In genomic region chrX:39819921-39820849, GRCh38 we compare ENCODE assay signal across 9 cellular contexts.
DNase-seq lines count a peak whose midpoint lies in the region; ATAC-seq and TF ChIP-seq lines count a peak whose summit lies in the region.
"Had no signal": no experiment of that assay in that cellular context is flagged by ENCODE, and none has a peak within 500 bp of the region (broad histone marks: within the 10 kb centered on the region; RNA-seq: fewer than 3 reads in every experiment).

No MANE protein-coding gene starts in this region.

- 15% methylated on average over 30 of the region's 34 CpGs for WGBS in smooth muscle cell (ENCODE audit: low lambda C conversion rate)

- no peaks in the 10 kb centered on the region for H4K20me1 ChIP-seq in smooth muscle cell (ENCODE audit: low read depth)

- peaks cover 32% of the 10 kb centered on the region for H3K4me1 Mint-ChIP-seq in T-helper 1 cell treated with Interleukin-12 subunit alpha and Interleukin-12 subunit beta and Interleukin-4 antibody, amounts not matched to agents 30 μg/mL and 1 μg/mL, for 36 hours (ENCODE audit: low read depth)

- no peaks in the 10 kb centered on the region for H3K9me3 ChIP-seq in WERI-Rb-1 (ENCODE audit: severe bottlenecking)
- H3K9me3 ChIP-seq in smooth muscle cell (replicated peaks; ENCODE audit: low read depth) = no peaks in the 10 kb centered on the region

- no peaks in the 10 kb centered on the region for H3K79me2 ChIP-seq in smooth muscle cell (ENCODE audit: low read depth)

- no peaks in the 10 kb centered on the region for H3K27me3 ChIP-seq in WERI-Rb-1 (ENCODE audit: insufficient read depth, low read depth, severe bottlenecking)
- no peaks in the 10 kb centered on the region for H3K27me3 ChIP-seq in smooth muscle cell (ENCODE audit: low read depth)

- no peak overlapping the region for H3K9ac ChIP-seq in smooth muscle cell (ENCODE audit: low read depth)

- H3K4me3 Mint-ChIP-seq in T-helper 1 cell treated with Interleukin-12 subunit alpha and Interleukin-12 subunit beta and Interleukin-4 antibody, amounts not matched to agents 30 μg/mL and 1 μg/mL, for 36 hours = peak overlapping the region; percentile 48

- peaks cover 20% of the 10 kb centered on the region for H3F3A ChIP-seq in smooth muscle cell (ENCODE audit: low read depth)

- no peak overlapping the region for H3K27ac Mint-ChIP-seq in T-helper 1 cell treated with Interleukin-12 subunit alpha and Interleukin-12 subunit beta and Interleukin-4 antibody, amounts not matched to agents 30 μg/mL and 1 μg/mL, for 36 hours
- H3K27ac Mint-ChIP-seq: IgD-negative memory B cell had no signal

- H3K27ac ChIP-seq in WERI-Rb-1 = peak overlapping the region; percentile 97
- peak overlapping the region; percentile 68 for H3K27ac ChIP-seq in smooth muscle cell (ENCODE audit: low read depth)

- H3K36me3 Mint-ChIP-seq in T-helper 1 cell treated with Interleukin-12 subunit alpha and Interleukin-12 subunit beta and Interleukin-4 antibody, amounts not matched to agents 30 μg/mL and 1 μg/mL, for 36 hours (ENCODE audit: low read depth) = peaks cover 4% of the 10 kb centered on the region
- H3K36me3 Mint-ChIP-seq: IgD-negative memory B cell had no signal

- ATAC-seq in left ventricle myocardium superior (peak; percentile 48), HG02642 (IDR thresholded peaks at IDR 0.05; ENCODE audit: poor library complexity, unreplicated experiment) (no peak), GM19467 (IDR thresholded peaks at IDR 0.05; ENCODE audit: unreplicated experiment) (no peak)

- H2AFZ ChIP-seq in smooth muscle cell (ENCODE audit: low read depth) = peak overlapping the region; percentile 87

- H3K27me3 Mint-ChIP-seq in T-helper 1 cell treated with Interleukin-12 subunit alpha and Interleukin-12 subunit beta and Interleukin-4 antibody, amounts not matched to agents 30 μg/mL and 1 μg/mL, for 36 hours (ENCODE audit: low read depth) = no peaks in the 10 kb centered on the region

- H3K4me3 ChIP-seq in WERI-Rb-1 (ENCODE audit: low read depth, low read length) (peak overlapping the region; percentile 67), smooth muscle cell (peak overlapping the region; percentile 55)

- H3K9me3 Mint-ChIP-seq in T-helper 1 cell treated with Interleukin-12 subunit alpha and Interleukin-12 subunit beta and Interleukin-4 antibody, amounts not matched to agents 30 μg/mL and 1 μg/mL, for 36 hours = no peaks in the 10 kb centered on the region

- H3K4me2 ChIP-seq in smooth muscle cell = peak overlapping the region; percentile 93

- DNase-seq in T-helper 1 cell (no peak), WERI-Rb-1 (peak; percentile 71), left ventricle myocardium superior (peak; percentile 36), smooth muscle cell (lab: John Stamatoyannopoulos, UW; ENCODE audit: unreplicated experiment) (peak; percentile 34), AG20443 (ENCODE audit: low spot score) (no peak)

- intact Hi-C loops in left ventricle myocardium superior (cut with micrococcal nuclease) = no loop called here

- no peak for TF ChIP-seq CTCF in WERI-Rb-1 (IDR thresholded peaks at IDR 0.05; ENCODE audit: low read depth, low read length)
- TF ChIP-seq CTCF in smooth muscle cell (IDR thresholded peaks at IDR 0.05; ENCODE audit: borderline replicate concordance, insufficient read depth, poor library complexity, severe bottlenecking) = no peak

- H3K4me1 ChIP-seq in smooth muscle cell (ENCODE audit: low read depth) = peaks cover 48% of the 10 kb centered on the region

- no peaks in the 10 kb centered on the region for H3K36me3 ChIP-seq in WERI-Rb-1
- H3K36me3 ChIP-seq in smooth muscle cell (ENCODE audit: low read depth) = no peaks in the 10 kb centered on the region

Comparison
In these comparisons a context has a peak if more than half of its experiments do, and no peak if none do; other contexts are left out.
1. DNase-seq: peak in WERI-Rb-1 (single experiment), left ventricle myocardium superior (single experiment) and smooth muscle cell (single experiment); none in T-helper 1 cell (0 of 5) and AG20443 (single experiment).